ENCODE assay signal across 1 cellular context in genomic region chr10:16720812-16721211, GRCh38.
TF ChIP-seq lines count a peak whose summit lies in the region.

No MANE protein-coding gene starts in this region.

TF ChIP-seq in HEK293, 187 proteins besides CTCF, POLR2A, EP300 and RAD21 (continued from another document):
- TF ChIP-seq HIC1 (tag by site-specific recombination; IDR thresholded peaks at IDR 0.05) (no peak), SCRT1 (tag by site-specific recombination; IDR thresholded peaks at IDR 0.05; ENCODE audit: borderline replicate concordance) (no peak), ZNF623 (tag by site-specific recombination; IDR thresholded peaks at IDR 0.05) (peak; percentile 35; the same call in 1 of the 2 replicates), ZNF513 (tag by site-specific recombination; IDR thresholded peaks at IDR 0.05) (no peak), KLF17 (tag by site-specific recombination; IDR thresholded peaks at IDR 0.05) (no peak), ZNF426 (tag by site-specific recombination; IDR thresholded peaks at IDR 0.05) (peak; percentile 38), ZNF558 (tag by site-specific recombination; IDR thresholded peaks at IDR 0.05) (no peak), ZNF692 (tag by site-specific recombination; IDR thresholded peaks at IDR 0.05) (no peak), ZBTB26 (tag by site-specific recombination; optimal IDR thresholded peaks at IDR 0.05) (no peak), GLIS2 (tag by site-specific recombination; IDR thresholded peaks at IDR 0.05) (no peak), ZNF221 (tag by site-specific recombination; IDR thresholded peaks at IDR 0.05; ENCODE audit: borderline replicate concordance) (no peak), YY2 (tag by site-specific recombination; IDR thresholded peaks at IDR 0.05) (no peak), ZNF140 (tag by site-specific recombination; IDR thresholded peaks at IDR 0.05) (0 out of 2 replicates have a peak, but pooled peaks have one; percentile 37), ZNF112 (tag by site-specific recombination; IDR thresholded peaks at IDR 0.05) (no peak), ZNF560 (tag by site-specific recombination; IDR thresholded peaks at IDR 0.05; ENCODE audit: borderline replicate concordance) (no peak), ATF2 (tag by site-specific recombination; IDR thresholded peaks at IDR 0.05; ENCODE audit: low read depth) (no peak), ZNF624 (tag by site-specific recombination; IDR thresholded peaks at IDR 0.05) (no peak), ZSCAN18 (tag by site-specific recombination; IDR thresholded peaks at IDR 0.05) (no peak), MYNN (tag by site-specific recombination; IDR thresholded peaks at IDR 0.05; ENCODE audit: borderline replicate concordance) (no peak), ZNF239 (tag by site-specific recombination; IDR thresholded peaks at IDR 0.05) (no peak), EGR2 (tag by site-specific recombination; IDR thresholded peaks at IDR 0.05; ENCODE audit: low read depth) (no peak), ZNF529 (tag by site-specific recombination; IDR thresholded peaks at IDR 0.05; ENCODE audit: insufficient replicate concordance) (no peak), ZNF138 (tag by site-specific recombination; IDR thresholded peaks at IDR 0.05; ENCODE audit: borderline replicate concordance) (no peak), ZNF768 (tag by site-specific recombination; IDR thresholded peaks at IDR 0.05) (no peak), FEZF1 (tag by site-specific recombination; IDR thresholded peaks at IDR 0.05) (no peak), ZNF433 (tag by site-specific recombination; IDR thresholded peaks at IDR 0.05; ENCODE audit: low read depth) (peak; percentile 53; the same call in 1 of the 2 replicates), ZNF530 (tag by site-specific recombination; IDR thresholded peaks at IDR 0.05; ENCODE audit: low read depth) (peak; percentile 31; the same call in 1 of the 2 replicates), ZBTB17 (tag by site-specific recombination; IDR thresholded peaks at IDR 0.05) (no peak), ZNF404 (tag by site-specific recombination; IDR thresholded peaks at IDR 0.05) (0 out of 2 replicates have a peak, but pooled peaks have one; percentile 37), ZNF132 (tag by site-specific recombination; IDR thresholded peaks at IDR 0.05; ENCODE audit: borderline replicate concordance) (no peak), KLF8 (tag by site-specific recombination; IDR thresholded peaks at IDR 0.05) (no peak), ZNF274 (IDR thresholded peaks at IDR 0.05; ENCODE audit: low read length) (no peak), ZNF274 (tag by site-specific recombination; IDR thresholded peaks at IDR 0.05; ENCODE audit: borderline replicate concordance) (no peak), ZNF571 (tag by site-specific recombination; IDR thresholded peaks at IDR 0.05) (no peak), ZNF416 (tag by site-specific recombination; IDR thresholded peaks at IDR 0.05) (no peak), ZSCAN23 (tag by site-specific recombination; IDR thresholded peaks at IDR 0.05) (no peak), PRDM6 (tag by site-specific recombination; IDR thresholded peaks at IDR 0.05) (no peak), ZNF501 (tag by site-specific recombination; IDR thresholded peaks at IDR 0.05) (no peak), ZNF555 (tag by site-specific recombination; conservative IDR thresholded peaks at IDR 0.05) (peak; percentile 33; the same call in 1 of the 2 replicates), ZNF26 (tag by site-specific recombination; IDR thresholded peaks at IDR 0.05) (no peak), ZBTB11 (tag by site-specific recombination; conservative IDR thresholded peaks at IDR 0.05; ENCODE audit: low read depth) (0 out of 2 replicates have a peak, but pooled peaks have one; percentile 17)
